In genomic region chr10:36048780-36049179, GRCh38 we compare ENCODE assay signal across 5 cellular contexts.
"Had no signal": no experiment of that assay in that cellular context is flagged by ENCODE, and none has a peak within 500 bp of the region (broad histone marks: within the 10 kb centered on the region; RNA-seq: fewer than 3 reads in every experiment).

No MANE protein-coding gene starts in this region.

- DNase-seq: KBM-7 had no signal

- FAIRE-seq: HepG2, HTR-8/SVneo, K562 had no signal

- H3K4me3 ChIP-seq: K562 had no signal

- H3K27ac ChIP-seq: HL-60 had no signal

- ATAC-seq: HepG2, K562 had no signal
